ENCODE assay signal across 1 cellular context in genomic region chr1:18322353-18323032, GRCh38.
TF ChIP-seq lines count a peak whose summit lies in the region.

No MANE protein-coding gene starts in this region.

TF ChIP-seq in GM12878, 131 proteins besides CTCF, POLR2A, EP300 and RAD21 (continued from another document):
- TF ChIP-seq, protein P1, sequence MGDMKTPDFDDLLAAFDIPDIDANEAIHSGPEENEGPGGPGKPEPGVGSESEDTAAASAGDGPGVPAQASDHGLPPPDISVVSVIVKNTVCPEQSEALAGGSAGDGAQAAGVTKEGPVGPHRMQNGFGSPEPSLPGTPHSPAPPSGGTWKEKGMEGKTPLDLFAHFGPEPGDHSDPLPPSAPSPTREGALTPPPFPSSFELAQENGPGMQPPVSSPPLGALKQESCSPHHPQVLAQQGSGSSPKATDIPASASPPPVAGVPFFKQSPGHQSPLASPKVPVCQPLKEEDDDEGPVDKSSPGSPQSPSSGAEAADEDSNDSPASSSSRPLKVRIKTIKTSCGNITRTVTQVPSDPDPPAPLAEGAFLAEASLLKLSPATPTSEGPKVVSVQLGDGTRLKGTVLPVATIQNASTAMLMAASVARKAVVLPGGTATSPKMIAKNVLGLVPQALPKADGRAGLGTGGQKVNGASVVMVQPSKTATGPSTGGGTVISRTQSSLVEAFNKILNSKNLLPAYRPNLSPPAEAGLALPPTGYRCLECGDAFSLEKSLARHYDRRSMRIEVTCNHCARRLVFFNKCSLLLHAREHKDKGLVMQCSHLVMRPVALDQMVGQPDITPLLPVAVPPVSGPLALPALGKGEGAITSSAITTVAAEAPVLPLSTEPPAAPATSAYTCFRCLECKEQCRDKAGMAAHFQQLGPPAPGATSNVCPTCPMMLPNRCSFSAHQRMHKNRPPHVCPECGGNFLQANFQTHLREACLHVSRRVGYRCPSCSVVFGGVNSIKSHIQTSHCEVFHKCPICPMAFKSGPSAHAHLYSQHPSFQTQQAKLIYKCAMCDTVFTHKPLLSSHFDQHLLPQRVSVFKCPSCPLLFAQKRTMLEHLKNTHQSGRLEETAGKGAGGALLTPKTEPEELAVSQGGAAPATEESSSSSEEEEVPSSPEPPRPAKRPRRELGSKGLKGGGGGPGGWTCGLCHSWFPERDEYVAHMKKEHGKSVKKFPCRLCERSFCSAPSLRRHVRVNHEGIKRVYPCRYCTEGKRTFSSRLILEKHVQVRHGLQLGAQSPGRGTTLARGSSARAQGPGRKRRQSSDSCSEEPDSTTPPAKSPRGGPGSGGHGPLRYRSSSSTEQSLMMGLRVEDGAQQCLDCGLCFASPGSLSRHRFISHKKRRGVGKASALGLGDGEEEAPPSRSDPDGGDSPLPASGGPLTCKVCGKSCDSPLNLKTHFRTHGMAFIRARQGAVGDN (IDR thresholded peaks at IDR 0.05): peak; percentile 63; the same call in 1 of the 2 replicates
- peak; percentile 42 for TF ChIP-seq USF1 (IDR thresholded peaks at IDR 0.05; ENCODE audit: borderline replicate concordance, extremely low read length, insufficient read depth, low read depth, low read length)
